15 cellular contexts compared by ENCODE assay signal in the genomic region with DNA sequence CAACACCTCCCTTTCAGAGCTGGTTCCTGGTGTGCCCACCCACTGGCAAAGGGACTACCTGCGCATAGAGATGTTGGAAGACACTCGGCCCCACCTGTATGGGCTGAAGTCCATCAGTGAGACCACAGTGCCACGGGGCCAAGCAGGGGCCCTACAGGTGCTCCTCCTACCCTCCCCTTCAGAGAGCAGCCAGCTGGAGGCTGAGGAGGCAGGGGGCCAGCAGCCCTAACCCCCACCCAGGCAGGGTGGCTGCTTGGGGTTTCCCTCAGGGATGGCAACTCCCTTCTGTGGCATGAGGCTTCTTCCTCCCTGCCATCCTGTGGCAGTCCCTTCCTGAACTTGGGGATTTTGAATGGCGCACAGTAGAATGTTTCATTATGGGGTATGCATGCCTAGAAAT.
"Had no signal": no experiment of that assay in that cellular context is flagged by ENCODE, and none has a peak within 500 bp of the region (broad histone marks: within the 10 kb centered on the region; RNA-seq: fewer than 3 reads in every experiment).

No MANE protein-coding gene starts in this region.

- H3K9me3 Mint-ChIP-seq: activated CD4-positive, alpha-beta memory T cell treated with anti-CD3 and anti-CD28 coated beads, Interleukin-2, amount 10 ng/mL, durations not matched to agents 7 days and 5 days; activated T-helper 2 cell treated with anti-CD3 and anti-CD28 coated beads, Interferon-gamma antibody, Interleukin-2, Interleukin-4, amounts not matched to agents 10 μg/mL and 5 μg/mL and 100 μg/mL, durations not matched to agents 14 hours and 24 hours and 36 hours; dendritic cell treated with granulocyte-macrophage colony-stimulating factor and Interleukin-4, amounts not matched to agents 40 ng/mL and 50 ng/mL, for 4 days; T-helper 2 cell treated with Interferon-gamma antibody and Interleukin-4, amounts not matched to agents 5 μg/mL and 100 μg/mL, for 36 hours had no signal

- H3K27me3 Mint-ChIP-seq: activated CD4-positive, alpha-beta memory T cell treated with anti-CD3 and anti-CD28 coated beads, Interleukin-2, amount 10 ng/mL, durations not matched to agents 7 days and 5 days; dendritic cell treated with granulocyte-macrophage colony-stimulating factor and Interleukin-4, amounts not matched to agents 40 ng/mL and 50 ng/mL, for 4 days had no signal

- FAIRE-seq: urothelium cell line had no signal

- ATAC-seq: activated CD4-positive, CD25-positive, alpha-beta regulatory T cell treated with anti-CD3 and anti-CD28 coated beads, Interleukin-2, amount 50 U/mL, for 24 hours; left ventricle myocardium superior; right lobe of liver had no signal

- DNase-seq: activated CD4-positive, alpha-beta memory T cell treated with anti-CD3 and anti-CD28 coated beads, Interleukin-2, amount 10 ng/mL, durations not matched to agents 7 days and 5 days; adrenal gland; hippocampal formation; left ventricle myocardium superior; psoas muscle; right lobe of liver; SHP77; spleen; stimulated activated CD4-positive, alpha-beta T cell treated with anti-CD3 and anti-CD28 coated beads, Interleukin-1b, Interleukin-23, amount 100 ng/mL, for 48 hours; stimulated activated naive CD4-positive, alpha-beta T cell had no signal

- H3K4me3 Mint-ChIP-seq: activated CD4-positive, alpha-beta memory T cell treated with anti-CD3 and anti-CD28 coated beads, Interleukin-2, amount 10 ng/mL, durations not matched to agents 7 days and 5 days; dendritic cell treated with granulocyte-macrophage colony-stimulating factor and Interleukin-4, amounts not matched to agents 40 ng/mL and 50 ng/mL, for 4 days; T-helper 2 cell treated with Interferon-gamma antibody and Interleukin-4, amounts not matched to agents 5 μg/mL and 100 μg/mL, for 36 hours had no signal

- H3K27ac Mint-ChIP-seq: activated CD4-positive, alpha-beta memory T cell treated with anti-CD3 and anti-CD28 coated beads, Interleukin-2, amount 10 ng/mL, durations not matched to agents 7 days and 5 days; dendritic cell treated with granulocyte-macrophage colony-stimulating factor and Interleukin-4, amounts not matched to agents 40 ng/mL and 50 ng/mL, for 4 days had no signal
